ENCODE assay signal across 8 cellular contexts in the genomic region with DNA sequence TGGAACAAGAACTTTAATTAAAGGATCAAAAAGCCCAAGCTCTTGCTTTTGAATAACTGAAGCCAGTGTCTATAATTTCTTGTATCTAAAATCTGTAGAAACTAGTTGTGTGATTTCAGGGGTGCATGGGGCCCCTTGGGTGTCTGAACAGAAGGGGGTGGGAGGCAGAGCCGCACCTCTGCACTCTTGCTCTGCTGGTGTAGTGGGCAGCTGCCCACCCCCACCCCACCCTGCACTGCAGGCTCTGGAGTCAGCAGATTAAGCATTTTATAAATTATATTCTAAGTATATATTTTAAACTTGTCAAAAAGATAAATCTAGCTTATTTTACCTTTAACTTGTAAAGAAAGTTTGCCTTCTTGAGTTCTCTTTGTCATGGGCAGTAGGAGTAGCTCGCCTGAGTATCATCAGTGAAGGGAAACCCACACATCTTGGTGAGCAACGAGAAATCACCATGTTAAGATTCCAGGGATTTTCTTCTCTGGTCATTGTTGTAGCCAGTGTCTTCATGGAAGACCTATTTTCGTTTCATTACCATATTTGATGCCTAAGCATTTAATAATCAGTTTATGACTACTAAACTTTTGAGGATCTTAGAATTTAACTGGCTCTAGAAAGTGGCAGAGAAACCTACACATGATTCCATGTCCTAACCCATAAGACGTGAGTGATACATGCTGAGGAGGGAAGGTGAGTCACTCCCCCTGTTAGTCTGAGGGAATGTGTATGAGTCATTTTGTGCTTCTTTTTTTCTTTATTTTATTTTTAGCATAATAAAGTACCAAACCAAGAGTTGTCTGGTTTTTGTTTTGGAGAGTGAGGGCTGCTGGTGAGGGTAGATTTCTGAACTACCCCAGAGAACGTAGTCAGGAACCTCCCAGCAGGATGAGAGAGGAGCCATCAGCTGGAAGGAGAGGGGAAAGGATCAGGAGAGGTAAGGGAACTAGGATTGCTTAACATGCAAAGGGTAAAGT. TPM values are rescaled to one million over a fixed set of nuclear protein-coding genes. Genes with fewer than 3 reads are reported as not detected.
A peak's percentile ranks its signal among the peaks of the same experiment; 100 is the strongest.
DNase-seq lines count a peak whose midpoint lies in the region; ATAC-seq and TF ChIP-seq lines count a peak whose summit lies in the region.

No MANE protein-coding gene starts in this region.

- H3K4me1 Mint-ChIP-seq in activated naive CD4-positive, alpha-beta T cell treated with anti-CD3 and anti-CD28 coated beads for 36 hours (ENCODE audit: low read depth): peaks cover 29% of the 10 kb centered on the region
- H3K4me1 Mint-ChIP-seq in activated naive CD4-positive, alpha-beta T cell treated with anti-CD3 and anti-CD28 coated beads, Interleukin-2, amount 10 ng/mL, durations not matched to agents 7 days and 5 days: peaks cover 24% of the 10 kb centered on the region

- CTCF ChIA-PET in activated naive CD4-positive, alpha-beta T cell treated with anti-CD3 and anti-CD28 coated beads for 36 hours (lab: Charles Lee): interaction anchor here (0.7 to 1.8 kb wide), 3 partner anchors 22 to 268 kb away, joined by 3 to 5 read pairs (median 3); no protein-coding TSS in a partner anchor
- CTCF ChIA-PET in activated naive CD4-positive, alpha-beta T cell treated with anti-CD3 and anti-CD28 coated beads, Interleukin-2, amount 10 ng/mL, durations not matched to agents 7 days and 5 days (lab: Charles Lee): interaction anchor here (0.6 to 1.7 kb wide), 4 partner anchors 9 to 298 kb away, joined by 3 to 4 read pairs (median 3); no protein-coding TSS in a partner anchor

- H3K9me3 ChIP-seq in fibroblast of lung (ENCODE audit: control insufficient read depth, insufficient read depth, low read depth, low read length) (no peaks in the 10 kb centered on the region), tibial artery (no peaks in the 10 kb centered on the region), ovary (no peaks in the 10 kb centered on the region)

- H3K79me2 ChIP-seq in fibroblast of lung (ENCODE audit: control insufficient read depth, insufficient read depth, low read length): no peaks in the 10 kb centered on the region

- intact Hi-C loops in activated naive CD4-positive, alpha-beta T cell treated with anti-CD3 and anti-CD28 coated beads for 36 hours (cut with micrococcal nuclease): loop anchor here (1.0 kb wide), 6 partner anchors 8 to 314 kb away; partner anchors contain the start of genes UBE2L5 and USPL1
- intact Hi-C loops in tibial artery (cut with DNase I; ENCODE audit: low total_unique reads) (no loop called here), ovary (cut with DNase I) (no loop called here)

- no peaks in the 10 kb centered on the region for H3K9me3 Mint-ChIP-seq in activated naive CD4-positive, alpha-beta T cell treated with anti-CD3 and anti-CD28 coated beads for 36 hours
- no peaks in the 10 kb centered on the region for H3K9me3 Mint-ChIP-seq in activated naive CD4-positive, alpha-beta T cell treated with anti-CD3 and anti-CD28 coated beads, Interleukin-2, amount 10 ng/mL, durations not matched to agents 7 days and 5 days

- whole genome bisulfite sequencing in ovary, 3 donors: 29 to 37% (median 31%) methylated on average over 6 of the region's 6 CpGs

- H3K4me3 Mint-ChIP-seq in activated naive CD4-positive, alpha-beta T cell treated with anti-CD3 and anti-CD28 coated beads for 36 hours: peak overlapping the region; percentile 47
- no peak overlapping the region for H3K4me3 Mint-ChIP-seq in activated naive CD4-positive, alpha-beta T cell treated with anti-CD3 and anti-CD28 coated beads, Interleukin-2, amount 10 ng/mL, durations not matched to agents 7 days and 5 days

- H3K36me3 ChIP-seq in fibroblast of lung (ENCODE audit: control insufficient read depth, insufficient read depth, low read length) (no peaks in the 10 kb centered on the region), tibial artery (no peaks in the 10 kb centered on the region), ovary (no peaks in the 10 kb centered on the region)

- H3K27ac Mint-ChIP-seq in activated naive CD4-positive, alpha-beta T cell treated with anti-CD3 and anti-CD28 coated beads for 36 hours: peak overlapping the region; percentile 82
- no peak overlapping the region for H3K27ac Mint-ChIP-seq in activated naive CD4-positive, alpha-beta T cell treated with anti-CD3 and anti-CD28 coated beads, Interleukin-2, amount 10 ng/mL, durations not matched to agents 7 days and 5 days

- H3K4me2 ChIP-seq in fibroblast of lung (ENCODE audit: extremely low read depth, insufficient read depth, low read length): peak overlapping the region; percentile 82

- H3K27me3 ChIP-seq in fibroblast of lung (ENCODE audit: control insufficient read depth, insufficient read depth, low read length) (no peaks in the 10 kb centered on the region), tibial artery (no peaks in the 10 kb centered on the region), ovary (no peaks in the 10 kb centered on the region)

- H3K27ac ChIP-seq in fibroblast of lung (ENCODE audit: insufficient read depth, low read length) (peak overlapping the region; percentile 56), tibial artery (peak overlapping the region; percentile 60 to 62), ovary (peak overlapping the region in 1 of 2 donors; percentile 38)

- TF ChIP-seq CTCF in fibroblast of lung (conservative IDR thresholded peaks at IDR 0.05 in 1 of 2, IDR thresholded peaks at IDR 0.05 in 1 of 2; ENCODE audit: low read depth in 1 of 2, low read length in 2 of 2) (no peak), tibial artery (IDR thresholded peaks at IDR 0.05) (no peak), ovary (IDR thresholded peaks at IDR 0.05) (no peak)

- peak; percentile 68 for ATAC-seq in HG02973 (IDR thresholded peaks at IDR 0.05; ENCODE audit: unreplicated experiment)

- no peaks in the 10 kb centered on the region for H3K27me3 Mint-ChIP-seq in activated naive CD4-positive, alpha-beta T cell treated with anti-CD3 and anti-CD28 coated beads for 36 hours (ENCODE audit: low read depth)
- H3K27me3 Mint-ChIP-seq in activated naive CD4-positive, alpha-beta T cell treated with anti-CD3 and anti-CD28 coated beads, Interleukin-2, amount 10 ng/mL, durations not matched to agents 7 days and 5 days: peaks cover 8% of the 10 kb centered on the region

- no peaks in the 10 kb centered on the region for H3K36me3 Mint-ChIP-seq in activated naive CD4-positive, alpha-beta T cell treated with anti-CD3 and anti-CD28 coated beads for 36 hours (ENCODE audit: low read depth)
- H3K36me3 Mint-ChIP-seq in activated naive CD4-positive, alpha-beta T cell treated with anti-CD3 and anti-CD28 coated beads, Interleukin-2, amount 10 ng/mL, durations not matched to agents 7 days and 5 days: no peaks in the 10 kb centered on the region

- no peak overlapping the region for H3K9ac ChIP-seq in fibroblast of lung (ENCODE audit: insufficient read depth, low read length)

- no peak for TF ChIP-seq EP300 in ovary (IDR thresholded peaks at IDR 0.05)

- H3K4me1 ChIP-seq in fibroblast of lung (ENCODE audit: control insufficient read depth, extremely low read depth, insufficient read depth, low read length) (peaks cover 13% of the 10 kb centered on the region), tibial artery (peaks cover 0 to 24% (median 3%) of the 10 kb centered on the region in 4 donors), ovary (ENCODE audit: insufficient read depth) (no peaks in the 10 kb centered on the region)

- DNase-seq in activated naive CD4-positive, alpha-beta T cell treated with anti-CD3 and anti-CD28 coated beads for 36 hours: peak; percentile 53
- no peak for DNase-seq in activated naive CD4-positive, alpha-beta T cell treated with anti-CD3 and anti-CD28 coated beads, Interleukin-2, amount 10 ng/mL, durations not matched to agents 7 days and 5 days
- DNase-seq in SIG-M5 treated with dmso at 0.1 percent for 504 hours (lab: John Stamatoyannopoulos, UW; ENCODE audit: unreplicated experiment) (peak; percentile 62), fibroblast of lung (ENCODE audit: low read depth in 2 of 2) (peak; percentile 86 to 95), tibial artery (no peak), ovary (no peak), NCI-H2196 treated with DMSO at 0.1 percent for 48 hours (lab: John Stamatoyannopoulos, UW; ENCODE audit: unreplicated experiment) (no peak)

- no peaks in the 10 kb centered on the region for H4K20me1 ChIP-seq in fibroblast of lung (ENCODE audit: control insufficient read depth, extremely low read depth, insufficient read depth, low read length)

- H3K4me3 ChIP-seq in fibroblast of lung (replicated peaks in 1 of 4; ENCODE audit: control extremely low read depth in 1 of 4, insufficient read depth in 1 of 4, low read depth in 3 of 4, low read length in 4 of 4): no peak overlapping the region
- H3K4me3 ChIP-seq in tibial artery: no peak overlapping the region
- no peak overlapping the region for H3K4me3 ChIP-seq in ovary

- TF ChIP-seq POLR2A in ovary (IDR thresholded peaks at IDR 0.05): no peak

- H2AFZ ChIP-seq in fibroblast of lung (ENCODE audit: low read length): peak overlapping the region; percentile 71

RNA-seq across cellular contexts. Expression of gene UBE2L5, which starts 7.7 kb away (rescaled TPM):
- not detected for total RNA-seq in activated naive CD4-positive, alpha-beta T cell treated with anti-CD3 and anti-CD28 coated beads for 36 hours
- total RNA-seq in fibroblast of lung: not detected in 2 replicates
- polyA plus RNA-seq in fibroblast of lung: 0.17 and 0.20 TPM in 2 replicates
- polyA plus RNA-seq in fibroblast of lung (2012): 1.1 TPM in 1 of 2 replicates, not detected in the other
- polyA minus RNA-seq in fibroblast of lung (ENCODE audit: low replicate concordance): not detected in 2 replicates
- under 1 TPM in 2 of 7 donors, not detected in 5; 0.11 to 0.15 TPM for total RNA-seq in ovary
- under 1 TPM in 1 of 2 donors, not detected in 1; 0.48 TPM for polyA plus RNA-seq in ovary

RNA-seq across cellular contexts. Expression of gene HMGB1, which starts 35.7 kb away (rescaled TPM):
- 100 to 1,000 TPM; 686 to 722 TPM for total RNA-seq in activated naive CD4-positive, alpha-beta T cell treated with anti-CD3 and anti-CD28 coated beads for 36 hours
- total RNA-seq in fibroblast of lung: 74.0 and 145 TPM in 2 replicates
- polyA plus RNA-seq in fibroblast of lung: 267 and 457 TPM in 2 replicates
- polyA plus RNA-seq in fibroblast of lung (2012): 259 and 484 TPM in 2 replicates
- polyA minus RNA-seq in fibroblast of lung (ENCODE audit: low replicate concordance): 6.7 and 9.1 TPM in 2 replicates
- total RNA-seq in ovary: 100 to 1,000 TPM; 163 to 283 (median 240) TPM
- 100 to 1,000 TPM; 278 to 323 TPM for polyA plus RNA-seq in ovary

Comparison
In these comparisons a context has a peak if more than half of its experiments do, and no peak if none do; other contexts are left out.
1. DNase-seq: peak in activated naive CD4-positive, alpha-beta T cell treated with anti-CD3 and anti-CD28 coated beads for 36 hours (single experiment), SIG-M5 treated with dmso at 0.1 percent for 504 hours (single experiment) and fibroblast of lung (2 of 2); none in activated naive CD4-positive, alpha-beta T cell treated with anti-CD3 and anti-CD28 coated beads, Interleukin-2, amount 10 ng/mL, durations not matched to agents 7 days and 5 days (single experiment), tibial artery (0 of 2), ovary (0 of 5) and NCI-H2196 treated with DMSO at 0.1 percent for 48 hours (single experiment).